Comparison of ENCODE assay signal across 1 cellular context in the genomic region with DNA sequence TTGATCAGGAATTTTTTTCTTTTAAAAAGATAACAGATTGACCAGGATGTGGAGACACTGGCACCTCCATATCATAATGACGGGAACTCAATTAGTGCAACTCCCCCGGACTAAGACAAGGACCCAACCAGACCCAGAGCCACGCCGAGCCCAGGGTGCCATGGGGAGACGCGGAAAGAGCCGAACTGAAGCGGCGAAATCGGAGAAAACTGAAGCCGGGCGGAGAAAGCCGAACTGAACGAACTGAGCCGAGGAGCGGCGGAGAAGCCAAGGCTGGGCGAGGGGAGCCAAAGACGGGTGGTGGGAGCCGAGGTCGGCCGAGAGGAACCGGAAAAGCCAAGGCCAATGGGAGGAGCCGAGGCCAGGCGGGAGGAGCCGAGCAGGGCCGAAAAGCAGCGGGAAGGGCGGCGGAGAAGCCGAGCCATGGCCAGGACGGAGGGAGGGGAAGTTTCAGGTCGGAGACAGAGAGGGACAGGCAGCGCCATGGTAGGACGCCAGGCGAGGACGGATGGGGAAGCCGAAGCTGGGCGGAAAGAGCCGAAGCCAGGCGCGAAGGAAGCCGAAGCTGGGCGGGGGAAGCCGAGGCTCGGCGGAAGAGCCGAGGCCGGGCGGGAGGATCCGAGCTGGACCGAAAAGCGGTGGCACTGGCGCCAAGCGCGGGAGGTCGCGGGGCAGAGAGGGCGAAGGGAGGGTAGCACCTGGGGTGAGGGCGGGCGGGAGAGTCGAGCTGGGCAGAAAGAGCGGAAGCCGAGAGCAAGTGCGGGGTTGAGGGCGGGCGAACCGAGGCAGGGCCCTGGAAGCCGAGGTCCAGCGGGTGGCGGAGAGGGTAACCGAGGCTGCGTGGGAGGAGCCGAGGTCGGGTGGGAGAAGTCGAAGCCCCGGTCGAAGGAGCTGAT.
TF ChIP-seq lines count a peak whose summit lies in the region.

No MANE protein-coding gene starts in this region.

TF ChIP-seq in HEK293, 187 proteins besides CTCF, POLR2A, EP300 and RAD21 (continued from another document and continues in another):
- TF ChIP-seq ZNF18 (tag by site-specific recombination; IDR thresholded peaks at IDR 0.05) (no peak), ZNF529 (tag by site-specific recombination; IDR thresholded peaks at IDR 0.05; ENCODE audit: insufficient replicate concordance) (no peak), ZNF654 (tag by site-specific recombination; IDR thresholded peaks at IDR 0.05; ENCODE audit: low read depth) (no peak), ZBTB44 (tag by site-specific recombination; IDR thresholded peaks at IDR 0.05) (no peak), ZNF560 (tag by site-specific recombination; IDR thresholded peaks at IDR 0.05; ENCODE audit: borderline replicate concordance) (no peak), ZNF664 (tag by site-specific recombination; IDR thresholded peaks at IDR 0.05) (no peak), ZSCAN16 (tag by site-specific recombination; IDR thresholded peaks at IDR 0.05) (no peak), ZNF280C (tag by site-specific recombination; IDR thresholded peaks at IDR 0.05) (no peak), ZFP69B (tag by site-specific recombination; IDR thresholded peaks at IDR 0.05) (peak; percentile 59; the same call in 1 of the 2 replicates), INSM2 (tag by site-specific recombination; IDR thresholded peaks at IDR 0.05) (peak; percentile 53; the same call in 1 of the 2 replicates), HOXD13 (CRISPR knock-in tag; IDR thresholded peaks at IDR 0.05; ENCODE audit: borderline replicate concordance) (no peak), SP3 (tag by site-specific recombination; IDR thresholded peaks at IDR 0.05) (peak; percentile 81), ZNF24 (tag by site-specific recombination; IDR thresholded peaks at IDR 0.05) (no peak; the same call in 1 of the 2 replicates), KLF17 (tag by site-specific recombination; IDR thresholded peaks at IDR 0.05) (peak; percentile 83; the same call in 1 of the 2 replicates), ZNF596 (tag by site-specific recombination; IDR thresholded peaks at IDR 0.05) (no peak), BCL6B (tag by site-specific recombination; IDR thresholded peaks at IDR 0.05) (no peak), ZNF518A (tag by site-specific recombination; conservative IDR thresholded peaks at IDR 0.05; ENCODE audit: low read depth) (no peak; the same call in 1 of the 2 replicates)
- TF ChIP-seq, protein P1, sequence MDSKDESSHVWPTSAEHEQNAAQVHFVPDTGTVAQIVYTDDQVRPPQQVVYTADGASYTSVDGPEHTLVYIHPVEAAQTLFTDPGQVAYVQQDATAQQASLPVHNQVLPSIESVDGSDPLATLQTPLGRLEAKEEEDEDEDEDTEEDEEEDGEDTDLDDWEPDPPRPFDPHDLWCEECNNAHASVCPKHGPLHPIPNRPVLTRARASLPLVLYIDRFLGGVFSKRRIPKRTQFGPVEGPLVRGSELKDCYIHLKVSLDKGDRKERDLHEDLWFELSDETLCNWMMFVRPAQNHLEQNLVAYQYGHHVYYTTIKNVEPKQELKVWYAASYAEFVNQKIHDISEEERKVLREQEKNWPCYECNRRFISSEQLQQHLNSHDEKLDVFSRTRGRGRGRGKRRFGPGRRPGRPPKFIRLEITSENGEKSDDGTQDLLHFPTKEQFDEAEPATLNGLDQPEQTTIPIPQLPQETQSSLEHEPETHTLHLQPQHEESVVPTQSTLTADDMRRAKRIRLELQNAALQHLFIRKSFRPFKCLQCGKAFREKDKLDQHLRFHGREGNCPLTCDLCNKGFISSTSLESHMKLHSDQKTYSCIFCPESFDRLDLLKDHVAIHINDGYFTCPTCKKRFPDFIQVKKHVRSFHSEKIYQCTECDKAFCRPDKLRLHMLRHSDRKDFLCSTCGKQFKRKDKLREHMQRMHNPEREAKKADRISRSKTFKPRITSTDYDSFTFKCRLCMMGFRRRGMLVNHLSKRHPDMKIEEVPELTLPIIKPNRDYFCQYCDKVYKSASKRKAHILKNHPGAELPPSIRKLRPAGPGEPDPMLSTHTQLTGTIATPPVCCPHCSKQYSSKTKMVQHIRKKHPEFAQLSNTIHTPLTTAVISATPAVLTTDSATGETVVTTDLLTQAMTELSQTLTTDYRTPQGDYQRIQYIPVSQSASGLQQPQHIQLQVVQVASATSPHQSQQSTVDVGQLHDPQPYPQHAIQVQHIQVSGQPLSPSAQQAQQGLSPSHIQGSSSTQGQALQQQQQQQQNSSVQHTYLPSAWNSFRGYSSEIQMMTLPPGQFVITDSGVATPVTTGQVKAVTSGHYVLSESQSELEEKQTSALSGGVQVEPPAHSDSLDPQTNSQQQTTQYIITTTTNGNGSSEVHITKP (tag by site-specific recombination; IDR thresholded peaks at IDR 0.05) = peak; percentile 44; the same call in 1 of the 2 replicates
- TF ChIP-seq, protein P2, sequence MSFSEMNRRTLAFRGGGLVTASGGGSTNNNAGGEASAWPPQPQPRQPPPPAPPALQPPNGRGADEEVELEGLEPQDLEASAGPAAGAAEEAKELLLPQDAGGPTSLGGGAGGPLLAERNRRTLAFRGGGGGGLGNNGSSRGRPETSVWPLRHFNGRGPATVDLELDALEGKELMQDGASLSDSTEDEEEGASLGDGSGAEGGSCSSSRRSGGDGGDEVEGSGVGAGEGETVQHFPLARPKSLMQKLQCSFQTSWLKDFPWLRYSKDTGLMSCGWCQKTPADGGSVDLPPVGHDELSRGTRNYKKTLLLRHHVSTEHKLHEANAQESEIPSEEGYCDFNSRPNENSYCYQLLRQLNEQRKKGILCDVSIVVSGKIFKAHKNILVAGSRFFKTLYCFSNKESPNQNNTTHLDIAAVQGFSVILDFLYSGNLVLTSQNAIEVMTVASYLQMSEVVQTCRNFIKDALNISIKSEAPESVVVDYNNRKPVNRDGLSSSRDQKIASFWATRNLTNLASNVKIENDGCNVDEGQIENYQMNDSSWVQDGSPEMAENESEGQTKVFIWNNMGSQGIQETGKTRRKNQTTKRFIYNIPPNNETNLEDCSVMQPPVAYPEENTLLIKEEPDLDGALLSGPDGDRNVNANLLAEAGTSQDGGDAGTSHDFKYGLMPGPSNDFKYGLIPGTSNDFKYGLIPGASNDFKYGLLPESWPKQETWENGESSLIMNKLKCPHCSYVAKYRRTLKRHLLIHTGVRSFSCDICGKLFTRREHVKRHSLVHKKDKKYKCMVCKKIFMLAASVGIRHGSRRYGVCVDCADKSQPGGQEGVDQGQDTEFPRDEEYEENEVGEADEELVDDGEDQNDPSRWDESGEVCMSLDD (tag by site-specific recombination; IDR thresholded peaks at IDR 0.05) = no peak
- TF ChIP-seq, protein P3, sequence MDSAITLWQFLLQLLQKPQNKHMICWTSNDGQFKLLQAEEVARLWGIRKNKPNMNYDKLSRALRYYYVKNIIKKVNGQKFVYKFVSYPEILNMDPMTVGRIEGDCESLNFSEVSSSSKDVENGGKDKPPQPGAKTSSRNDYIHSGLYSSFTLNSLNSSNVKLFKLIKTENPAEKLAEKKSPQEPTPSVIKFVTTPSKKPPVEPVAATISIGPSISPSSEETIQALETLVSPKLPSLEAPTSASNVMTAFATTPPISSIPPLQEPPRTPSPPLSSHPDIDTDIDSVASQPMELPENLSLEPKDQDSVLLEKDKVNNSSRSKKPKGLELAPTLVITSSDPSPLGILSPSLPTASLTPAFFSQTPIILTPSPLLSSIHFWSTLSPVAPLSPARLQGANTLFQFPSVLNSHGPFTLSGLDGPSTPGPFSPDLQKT (IDR thresholded peaks at IDR 0.05; ENCODE audit: borderline replicate concordance, low read depth, low read length) = no peak
